In the genomic region with DNA sequence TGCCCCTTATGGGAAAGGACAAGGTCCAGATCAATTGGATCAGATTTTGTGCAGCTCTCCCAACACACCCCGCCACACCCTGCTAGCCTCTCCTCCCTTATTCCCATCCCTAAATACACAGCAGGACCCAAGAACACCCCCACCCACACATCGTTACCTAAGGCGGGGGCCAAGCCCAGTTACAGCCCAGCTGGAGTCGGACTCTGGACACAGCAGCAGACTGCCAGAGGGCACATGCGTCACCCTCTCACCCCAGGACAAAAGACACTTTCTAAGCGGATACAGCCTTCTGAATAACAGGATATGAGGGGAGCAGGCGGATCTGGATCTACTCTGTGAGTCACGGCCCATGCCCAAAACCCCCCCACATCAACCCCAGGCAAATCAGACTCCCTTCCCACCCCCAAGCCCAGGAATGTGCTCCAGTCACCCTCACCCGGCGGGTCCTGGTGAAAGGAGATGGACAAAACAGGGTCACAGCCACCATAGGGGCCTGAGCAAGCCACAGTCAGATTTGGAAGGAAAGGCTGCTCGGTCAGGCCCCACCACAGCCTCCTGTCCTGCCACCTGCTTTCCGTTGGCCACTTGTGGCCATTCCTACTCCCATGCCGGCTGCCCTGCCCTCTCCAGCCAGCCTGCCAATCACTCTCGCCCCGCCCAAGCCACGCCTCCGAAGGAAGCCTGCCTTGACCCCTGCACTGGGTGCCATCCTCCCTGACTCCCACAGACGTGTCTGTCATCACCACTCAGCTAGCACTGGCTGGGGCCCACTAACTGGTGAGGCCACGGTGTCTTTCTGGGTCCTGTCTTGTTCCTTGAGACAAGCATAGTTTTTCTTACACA, we compare ENCODE assay signal across 8 cellular contexts. TPM values are rescaled to one million over a fixed set of nuclear protein-coding genes. Genes with fewer than 3 reads are reported as not detected.
DNase-seq lines count a peak whose midpoint lies in the region; ATAC-seq and TF ChIP-seq lines count a peak whose summit lies in the region.

No MANE protein-coding gene starts in this region.

- H3K9me3 ChIP-seq in right lobe of liver (no peaks in the 10 kb centered on the region), testis (no peaks in the 10 kb centered on the region)

- TF ChIP-seq CTCF in dorsolateral prefrontal cortex (IDR thresholded peaks at IDR 0.05 in 54 of 56, conservative IDR thresholded peaks at IDR 0.05 in 2 of 56; ENCODE audit: low read depth in 1 of 56, partially characterized antibody in 56 of 56) (peak in 1 of 56 donors; percentile 16), right lobe of liver (IDR thresholded peaks at IDR 0.05) (no peak), testis (IDR thresholded peaks at IDR 0.05) (no peak), natural killer cell (IDR thresholded peaks at IDR 0.05) (no peak)

- H3K4me3 Mint-ChIP-seq in natural killer cell: no peak overlapping the region

- H3K27ac ChIP-seq in ACC112 (ENCODE audit: low read depth, low read length) (peak overlapping the region; percentile 90), dorsolateral prefrontal cortex (peak overlapping the region; percentile 5 to 94 (median 85)), right lobe of liver (peak overlapping the region; percentile 92 to 98 (median 94)), testis (peak overlapping the region; percentile 64 to 80)

- peak; percentile 82 for DNase-seq in NCI-H69 (lab: John Stamatoyannopoulos, UW)
- peak in 9 of 10 donors; percentile 53 to 81 (median 70) for DNase-seq in dorsolateral prefrontal cortex
- DNase-seq in right lobe of liver: peak; percentile 95 to 96 (median 96)
- DNase-seq in testis: peak; percentile 93
- no peak for DNase-seq in NCI-H526 treated with DMSO at 0.1 percent for 48 hours (lab: John Stamatoyannopoulos, UW)
- no peak for DNase-seq in natural killer cell

- WGBS in right lobe of liver (ENCODE audit: insufficient coverage, low coverage, low lambda C conversion rate, missing lambda C conversion rate): 16% methylated on average over 8 of the region's 19 CpGs
- 61 to 72% methylated on average over 16 to 19 of the region's 19 CpGs for WGBS in testis, 2 donors

- TF ChIP-seq POLR2A in right lobe of liver (IDR thresholded peaks at IDR 0.05) (peak; percentile 65), testis (IDR thresholded peaks at IDR 0.05) (no peak)

- H3K79me2 ChIP-seq in ACC112 (ENCODE audit: control insufficient read depth, insufficient read depth, low read length, unreplicated experiment): peaks cover 69% of the 10 kb centered on the region

- H3K4me1 Mint-ChIP-seq in natural killer cell: no peaks in the 10 kb centered on the region

- H3K4me1 ChIP-seq in ACC112 (ENCODE audit: control insufficient read depth, insufficient read depth, low read length, unreplicated experiment): peaks cover 42% of the 10 kb centered on the region
- H3K4me1 ChIP-seq in right lobe of liver: peaks cover 0 to 31% (median 14%) of the 10 kb centered on the region in 4 donors
- peaks cover 45% of the 10 kb centered on the region for H3K4me1 ChIP-seq in testis

- H3K4me3 ChIP-seq in ACC112 (ENCODE audit: low read depth, low read length): peak overlapping the region; percentile 71
- peak overlapping the region in 58 of 59 donors; percentile 5 to 61 (median 40) for H3K4me3 ChIP-seq in dorsolateral prefrontal cortex
- H3K4me3 ChIP-seq in right lobe of liver: peak overlapping the region; percentile 36 to 60 (median 55)
- peak overlapping the region in 1 of 2 donors; percentile 43 for H3K4me3 ChIP-seq in testis

- H3K27me3 ChIP-seq in ACC112 (ENCODE audit: insufficient read depth, low read length) (no peaks in the 10 kb centered on the region), dorsolateral prefrontal cortex (no peaks in the 10 kb centered on the region), right lobe of liver (no peaks in the 10 kb centered on the region), testis (no peaks in the 10 kb centered on the region)

- no peak overlapping the region for H2AFZ ChIP-seq in ACC112 (ENCODE audit: low read length, unreplicated experiment)

- no peaks in the 10 kb centered on the region for H3K9me3 Mint-ChIP-seq in natural killer cell

- intact Hi-C loops in dorsolateral prefrontal cortex (cut with DNase I): no loop called here
- intact Hi-C loops in right lobe of liver (cut with DNase I): no loop called here
- intact Hi-C loops in testis (cut with DNase I; ENCODE audit: low total_unique reads): no loop called here
- intact Hi-C loops in natural killer cell (cut with micrococcal nuclease): no loop called here

- H3K36me3 ChIP-seq in ACC112 (ENCODE audit: insufficient read depth, low read length): peaks cover 19% of the 10 kb centered on the region; the same call in 1 of the 2 replicates
- H3K36me3 ChIP-seq in right lobe of liver: peaks cover 0 to 14% (median 5%) of the 10 kb centered on the region in 4 donors
- no peaks in the 10 kb centered on the region for H3K36me3 ChIP-seq in testis (ENCODE audit: low read depth, missing control alignments)

- H3K27ac Mint-ChIP-seq in natural killer cell: no peak overlapping the region

- no peaks in the 10 kb centered on the region for H3K36me3 Mint-ChIP-seq in natural killer cell

- peaks cover 0 to 5% of the 10 kb centered on the region in 2 donors for H3K27me3 Mint-ChIP-seq in natural killer cell (ENCODE audit: low read depth in 2 of 2)

- ATAC-seq in right lobe of liver (peak; percentile 82 to 91 (median 88)), HG02938 (IDR thresholded peaks at IDR 0.05; ENCODE audit: unreplicated experiment) (no peak), natural killer cell (no peak)

RNA-seq across cellular contexts. Expression of gene S100A16, which starts 4.0 kb away (rescaled TPM):
- total RNA-seq in dorsolateral prefrontal cortex (10 to 100 TPM; 17.4 to 84.9 (median 28.3) TPM), right lobe of liver (100 to 1,000 TPM in 2 of 6 experiments, 10 to 100 TPM in 4; 55.9 to 151 (median 71.8) TPM), testis (100 to 1,000 TPM; 158 to 171 TPM), natural killer cell (not detected)
- polyA plus RNA-seq in testis (ENCODE audit: insufficient read depth, low read depth, low replicate concordance): 126 TPM

RNA-seq across cellular contexts. Expression of gene S100A14, which starts 7.2 kb away (rescaled TPM):
- total RNA-seq in dorsolateral prefrontal cortex: 1 to 10 TPM in 23 of 120 experiments, under 1 TPM in 30, not detected in 67; 0.36 to 2.9 (median 0.96) TPM
- 10 to 100 TPM in 2 of 6 experiments, 1 to 10 TPM in 4; 1.8 to 14.0 (median 5.2) TPM for total RNA-seq in right lobe of liver
- total RNA-seq in testis: not detected
- 1.6 TPM for polyA plus RNA-seq in testis (ENCODE audit: insufficient read depth, low read depth, low replicate concordance)
- total RNA-seq in natural killer cell: not detected

RNA-seq across cellular contexts. Expression of gene S100A13, which starts 18.3 kb away (rescaled TPM):
- total RNA-seq in dorsolateral prefrontal cortex (100 to 1,000 TPM in 56 of 120 experiments, 10 to 100 TPM in 64; 52.0 to 204 (median 98.7) TPM), right lobe of liver (10 to 100 TPM; 10.4 to 24.5 (median 21.9) TPM), testis (10 to 100 TPM; 54.2 to 78.2 TPM), natural killer cell (1 to 10 TPM; 4.0 to 5.8 (median 4.1) TPM)
- polyA plus RNA-seq in testis (ENCODE audit: insufficient read depth, low read depth, low replicate concordance): 90.9 TPM

RNA-seq across cellular contexts. Expression of gene S100A1, which starts 19.3 kb away (rescaled TPM):
- 100 to 1,000 TPM; 162 to 726 (median 281) TPM for total RNA-seq in dorsolateral prefrontal cortex
- total RNA-seq in right lobe of liver: 1 to 10 TPM in 3 of 6 experiments, under 1 TPM in 3; 0.40 to 2.1 (median 1.0) TPM
- total RNA-seq in testis: 10 to 100 TPM in 1 of 2 donors, 1 to 10 TPM in 1; 8.2 to 24.0 TPM
- 29.8 TPM for polyA plus RNA-seq in testis (ENCODE audit: insufficient read depth, low read depth, low replicate concordance)
- total RNA-seq in natural killer cell: not detected

RNA-seq across cellular contexts. Expression of gene CHTOP, which starts 24.9 kb away (rescaled TPM):
- total RNA-seq in dorsolateral prefrontal cortex (100 to 1,000 TPM in 1 of 120 experiments, 10 to 100 TPM in 119; 62.0 to 109 (median 76.4) TPM), right lobe of liver (10 to 100 TPM; 21.9 to 29.7 (median 26.0) TPM), testis (10 to 100 TPM; 86.1 to 87.8 TPM), natural killer cell (100 to 1,000 TPM in 2 of 3 donors, 10 to 100 TPM in 1; 94.7 to 110 (median 106) TPM)
- polyA plus RNA-seq in testis (ENCODE audit: insufficient read depth, low read depth, low replicate concordance): 101 TPM

Comparison
In these comparisons a context has a peak if more than half of its experiments do, and no peak if none do; other contexts are left out.
1. DNase-seq: peak in NCI-H69 (single experiment), dorsolateral prefrontal cortex (9 of 10), right lobe of liver (3 of 3) and testis (single experiment); none in NCI-H526 treated with DMSO at 0.1 percent for 48 hours (single experiment) and natural killer cell (single experiment).
2. ATAC-seq: peak in right lobe of liver (4 of 4); none in HG02938 (single experiment) and natural killer cell (0 of 3).
3. RNA of gene S100A16, which starts 4.0 kb away (total RNA-seq): 158 to 171 TPM in testis, 55.9 to 151 TPM in right lobe of liver and 17.4 to 84.9 TPM in dorsolateral prefrontal cortex; not detected in natural killer cell; every median in the first group is over 10 times any median in the second.
4. Peak in every context shown above with its lines, with median percentiles within 50 percentile points of each other: H3K27ac ChIP-seq.